ENCODE assay signal across 8 cellular contexts in the genomic region with DNA sequence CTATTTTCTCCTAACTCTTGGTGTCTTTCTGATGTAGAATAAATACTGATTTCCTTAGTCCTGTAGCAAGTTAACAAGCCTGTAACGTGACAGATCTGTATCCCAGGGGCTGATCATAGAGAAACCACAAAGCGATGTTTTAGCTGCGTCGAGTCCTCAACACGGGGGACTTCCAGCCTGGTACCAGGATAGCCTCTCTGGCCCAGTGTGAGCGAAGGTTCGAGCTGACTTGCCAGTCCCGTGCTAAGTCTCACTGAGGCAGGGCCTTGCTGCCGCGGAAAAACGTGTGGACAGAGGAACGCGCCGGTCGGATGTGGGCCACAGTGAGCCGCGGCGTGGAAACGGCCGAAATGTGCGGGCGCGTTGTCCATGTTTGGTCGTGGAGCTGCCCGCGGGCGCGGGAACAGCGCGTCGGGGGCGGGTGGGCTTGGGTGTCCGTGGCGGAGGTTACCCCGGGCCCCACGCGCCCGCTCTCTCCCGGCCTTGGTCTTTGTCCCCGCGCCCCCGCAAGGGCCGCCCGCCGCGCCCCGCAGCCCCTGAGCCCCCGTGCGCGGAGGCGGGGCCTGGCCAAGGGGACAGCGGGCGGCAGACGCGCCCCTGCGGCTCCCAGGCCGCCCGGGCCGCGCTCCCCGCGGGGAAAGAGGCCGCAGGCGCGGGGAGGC. TPM values are rescaled to one million over a fixed set of nuclear protein-coding genes. Genes with fewer than 3 reads are reported as not detected.
DNase-seq lines count a peak whose midpoint lies in the region; ATAC-seq and TF ChIP-seq lines count a peak whose summit lies in the region.

No MANE protein-coding gene starts in this region.

- H3K4me1 ChIP-seq in GM23248 (ENCODE audit: insufficient read depth) (peaks cover 22% of the 10 kb centered on the region), heart left ventricle (peaks cover 0 to 51% (median 33%) of the 10 kb centered on the region in 12 donors), psoas muscle (peaks cover 14% of the 10 kb centered on the region)

- H3K4me1 Mint-ChIP-seq in activated T-cell treated with anti-CD3 and anti-CD28 coated beads, Interleukin-2, amount 50 U/mL, for 72 hours (ENCODE audit: low read depth): peaks cover 34% of the 10 kb centered on the region

- H3K4me3 ChIP-seq in GM23248 (peak overlapping the region; percentile 65), heart left ventricle (peak overlapping the region; percentile 11 to 73 (median 60)), psoas muscle (peak overlapping the region; percentile 68)

- 4 to 8% methylated on average over 18 to 28 of the region's 65 CpGs for whole genome bisulfite sequencing in GM23248 (ENCODE audit: low coverage in 1 of 2, low lambda C conversion rate in 2 of 2, missing lambda C conversion rate in 2 of 2), 2 experiments
- WGBS in heart left ventricle, 4 donors: 9 to 22% (median 16%) methylated on average over 12 to 65 of the region's 65 CpGs
- WGBS in psoas muscle, 3 donors: 10 to 14% (median 11%) methylated on average over 39 to 63 of the region's 65 CpGs

- H3K36me3 Mint-ChIP-seq in activated T-cell treated with anti-CD3 and anti-CD28 coated beads, Interleukin-2, amount 50 U/mL, for 72 hours (ENCODE audit: insufficient read depth in 2 of 2): no peaks in the 10 kb centered on the region

- no peaks in the 10 kb centered on the region for H4K20me1 ChIP-seq in GM23248 (ENCODE audit: insufficient read depth)

- peak; percentile 66 for DNase-seq in GM23248
- DNase-seq in activated T-cell treated with anti-CD3 and anti-CD28 coated beads, Interleukin-2, amount 50 U/mL, for 72 hours: peak in 1 of 2 donors; percentile 9
- DNase-seq in heart left ventricle: peak in 3 of 5 donors; percentile 38 to 72 (median 42)
- DNase-seq in psoas muscle: peak; percentile 44 to 62
- no peak for DNase-seq in RPMI8226
- DNase-seq in GOT3 (lab: John Stamatoyannopoulos, UW): no peak

- peak overlapping the region; percentile 73 for H2AFZ ChIP-seq in GM23248

- intact Hi-C loops in heart left ventricle (cut with DNase I): loop anchor here in 9 of 10 donors (2.0 to 10.0 kb wide), 11 partner anchors 35 to 108 kb away; partner anchors contain the start of gene CYP46A1 (in 1 of the 9)
- intact Hi-C loops in psoas muscle (cut with DNase I): loop anchor here in 1 of 2 donors (5.0 kb wide), 2 partner anchors 35 to 105 kb away; no protein-coding TSS in a partner anchor

- H3K27ac Mint-ChIP-seq in activated T-cell treated with anti-CD3 and anti-CD28 coated beads, Interleukin-2, amount 50 U/mL, for 72 hours: peak overlapping the region; percentile 64

- peak overlapping the region; percentile 90 for H3K9ac ChIP-seq in GM23248

- H3F3A ChIP-seq in GM23248 (ENCODE audit: insufficient read depth): peaks cover 25% of the 10 kb centered on the region

- TF ChIP-seq POLR2A in heart left ventricle (IDR thresholded peaks at IDR 0.05): no peak

- H3K27ac ChIP-seq in GM23248 (peak overlapping the region; percentile 39), heart left ventricle (peak overlapping the region; percentile 50 to 94 (median 84)), psoas muscle (peak overlapping the region; percentile 77)

- no peaks in the 10 kb centered on the region for H3K9me3 Mint-ChIP-seq in activated T-cell treated with anti-CD3 and anti-CD28 coated beads, Interleukin-2, amount 50 U/mL, for 72 hours

- H3K9me2 ChIP-seq in GM23248 (ENCODE audit: insufficient read depth): no peaks in the 10 kb centered on the region

- ATAC-seq in activated T-cell treated with anti-CD3 and anti-CD28 coated beads, Interleukin-2, amount 50 U/mL, for 72 hours (replicated peaks in 1 of 2): peak; percentile 1 to 4
- ATAC-seq in heart left ventricle: peak in 3 of 4 donors; percentile 14 to 28 (median 25)
- peak; percentile 23 to 39 (median 29) for ATAC-seq in psoas muscle
- ATAC-seq in HG02588 (IDR thresholded peaks at IDR 0.05; ENCODE audit: unreplicated experiment): no peak
- ATAC-seq in GM19467 (IDR thresholded peaks at IDR 0.05; ENCODE audit: unreplicated experiment): no peak

- H3K4me3 Mint-ChIP-seq in activated T-cell treated with anti-CD3 and anti-CD28 coated beads, Interleukin-2, amount 50 U/mL, for 72 hours: peak overlapping the region; percentile 77 to 83

- H3K27me3 ChIP-seq in GM23248 (replicated peaks; ENCODE audit: insufficient read depth) (no peaks in the 10 kb centered on the region), heart left ventricle (peaks cover 0 to 15% (median 0%) of the 10 kb centered on the region in 9 donors), psoas muscle (ENCODE audit: insufficient read depth in 3 of 3, low read length in 2 of 3) (no peaks in the 10 kb centered on the region)

- in situ Hi-C loops in GM23248 (cut with MboI): no loop called here

- TF ChIP-seq CTCF in heart left ventricle (IDR thresholded peaks at IDR 0.05) (no peak), psoas muscle (IDR thresholded peaks at IDR 0.05) (no peak)

- no peaks in the 10 kb centered on the region for H3K9me3 ChIP-seq in GM23248 (ENCODE audit: low read depth)
- H3K9me3 ChIP-seq in heart left ventricle: no peaks in the 10 kb centered on the region
- no peaks in the 10 kb centered on the region for H3K9me3 ChIP-seq in psoas muscle

- H3K36me3 ChIP-seq in GM23248 (ENCODE audit: low read depth): no peaks in the 10 kb centered on the region
- H3K36me3 ChIP-seq in heart left ventricle: no peaks in the 10 kb centered on the region
- H3K36me3 ChIP-seq in psoas muscle (ENCODE audit: insufficient read depth in 1 of 2, low read depth in 1 of 2): no peaks in the 10 kb centered on the region

- H3K4me2 ChIP-seq in GM23248 (ENCODE audit: unreplicated experiment): peak overlapping the region; percentile 78

- H3K27me3 Mint-ChIP-seq in activated T-cell treated with anti-CD3 and anti-CD28 coated beads, Interleukin-2, amount 50 U/mL, for 72 hours (ENCODE audit: low read depth): peaks cover 55% of the 10 kb centered on the region

- peaks cover 38% of the 10 kb centered on the region for H3K79me2 ChIP-seq in GM23248 (ENCODE audit: insufficient read depth)

RNA-seq across cellular contexts. Expression of gene EML1, which starts 0.5 kb away (rescaled TPM):
- 17.9 and 35.8 TPM in 2 replicates for total RNA-seq in GM23248 (2014; rRNA removed; shearing (Covaris generic))
- 14.8 and 15.0 TPM in 2 replicates for polyA plus RNA-seq in GM23248 (2016; fragmentation: Nextera tagmentation; extraction: Ambion mirVana)
- total RNA-seq in activated T-cell treated with anti-CD3 and anti-CD28 coated beads, Interleukin-2, amount 50 U/mL, for 72 hours: 1 to 10 TPM; 2.4 to 2.6 TPM
- total RNA-seq in heart left ventricle: 10 to 100 TPM; 26.4 to 49.7 (median 41.5) TPM
- polyA plus RNA-seq in heart left ventricle: 10 to 100 TPM in 1 of 2 donors, 1 to 10 TPM in 1; 7.4 to 18.2 TPM
- total RNA-seq in psoas muscle: 10 to 100 TPM in 2 of 4 donors, 1 to 10 TPM in 2; 6.9 to 40.4 (median 11.5) TPM
- polyA plus RNA-seq in psoas muscle: 10 to 100 TPM in 1 of 3 donors, 1 to 10 TPM in 2; 3.1 to 11.2 (median 3.4) TPM

Comparison
In these comparisons a context has a peak if more than half of its experiments do, and no peak if none do; other contexts are left out.
1. DNase-seq: peak in GM23248 (single experiment), heart left ventricle (3 of 5) and psoas muscle (2 of 2); none in RPMI8226 (single experiment) and GOT3 (single experiment).
2. ATAC-seq: peak in activated T-cell treated with anti-CD3 and anti-CD28 coated beads, Interleukin-2, amount 50 U/mL, for 72 hours (2 of 2), heart left ventricle (3 of 4) and psoas muscle (4 of 4); none in HG02588 (single experiment) and GM19467 (single experiment).
3. Peak in every context shown above with its lines, with median percentiles within 50 percentile points of each other: H3K27ac ChIP-seq and H3K4me3 ChIP-seq.